ENCODE assay signal across 1 cellular context in the genomic region with DNA sequence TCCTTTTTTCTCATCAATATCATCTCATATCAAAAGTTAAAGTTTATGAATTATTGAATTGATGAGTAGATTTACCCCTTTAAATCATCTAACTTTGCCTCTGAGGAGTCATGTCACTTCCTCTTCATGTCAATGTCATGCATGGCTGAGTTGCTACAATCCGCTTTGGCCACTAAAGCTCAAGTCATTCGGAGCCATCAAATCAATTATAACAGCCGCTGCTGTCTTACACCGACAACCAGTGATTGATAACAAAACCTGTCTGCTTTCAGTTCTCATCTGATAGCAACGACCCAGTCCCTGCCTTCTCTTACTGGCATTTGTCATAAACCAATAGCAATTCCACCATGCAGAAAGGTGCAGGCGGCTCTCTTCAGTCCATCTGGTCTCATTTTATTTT.
TF ChIP-seq lines count a peak whose summit lies in the region.

No MANE protein-coding gene starts in this region.

TF ChIP-seq in GM23338, 12 proteins besides CTCF, POLR2A, EP300 and RAD21 (continued from another document):
- TF ChIP-seq, protein P1, sequence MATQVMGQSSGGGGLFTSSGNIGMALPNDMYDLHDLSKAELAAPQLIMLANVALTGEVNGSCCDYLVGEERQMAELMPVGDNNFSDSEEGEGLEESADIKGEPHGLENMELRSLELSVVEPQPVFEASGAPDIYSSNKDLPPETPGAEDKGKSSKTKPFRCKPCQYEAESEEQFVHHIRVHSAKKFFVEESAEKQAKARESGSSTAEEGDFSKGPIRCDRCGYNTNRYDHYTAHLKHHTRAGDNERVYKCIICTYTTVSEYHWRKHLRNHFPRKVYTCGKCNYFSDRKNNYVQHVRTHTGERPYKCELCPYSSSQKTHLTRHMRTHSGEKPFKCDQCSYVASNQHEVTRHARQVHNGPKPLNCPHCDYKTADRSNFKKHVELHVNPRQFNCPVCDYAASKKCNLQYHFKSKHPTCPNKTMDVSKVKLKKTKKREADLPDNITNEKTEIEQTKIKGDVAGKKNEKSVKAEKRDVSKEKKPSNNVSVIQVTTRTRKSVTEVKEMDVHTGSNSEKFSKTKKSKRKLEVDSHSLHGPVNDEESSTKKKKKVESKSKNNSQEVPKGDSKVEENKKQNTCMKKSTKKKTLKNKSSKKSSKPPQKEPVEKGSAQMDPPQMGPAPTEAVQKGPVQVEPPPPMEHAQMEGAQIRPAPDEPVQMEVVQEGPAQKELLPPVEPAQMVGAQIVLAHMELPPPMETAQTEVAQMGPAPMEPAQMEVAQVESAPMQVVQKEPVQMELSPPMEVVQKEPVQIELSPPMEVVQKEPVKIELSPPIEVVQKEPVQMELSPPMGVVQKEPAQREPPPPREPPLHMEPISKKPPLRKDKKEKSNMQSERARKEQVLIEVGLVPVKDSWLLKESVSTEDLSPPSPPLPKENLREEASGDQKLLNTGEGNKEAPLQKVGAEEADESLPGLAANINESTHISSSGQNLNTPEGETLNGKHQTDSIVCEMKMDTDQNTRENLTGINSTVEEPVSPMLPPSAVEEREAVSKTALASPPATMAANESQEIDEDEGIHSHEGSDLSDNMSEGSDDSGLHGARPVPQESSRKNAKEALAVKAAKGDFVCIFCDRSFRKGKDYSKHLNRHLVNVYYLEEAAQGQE (IDR thresholded peaks at IDR 0.05; ENCODE audit: unreplicated experiment) = no peak
